1 cellular context compared by ENCODE assay signal in genomic region chr6:116059713-116060571, GRCh38.
TF ChIP-seq lines count a peak whose summit lies in the region.

No MANE protein-coding gene starts in this region.

TF ChIP-seq in HEK293, 187 proteins besides CTCF, POLR2A, EP300 and RAD21 (continued from another document):
- TF ChIP-seq ZNF596 (tag by site-specific recombination; IDR thresholded peaks at IDR 0.05) (no peak), SP7 (tag by site-specific recombination; IDR thresholded peaks at IDR 0.05) (no peak)
